ENCODE assay signal across 12 cellular contexts in genomic region chr2:204550738-204551137, GRCh38. TPM values are rescaled to one million over a fixed set of nuclear protein-coding genes. Genes with fewer than 3 reads are reported as not detected.
DNase-seq lines count a peak whose midpoint lies in the region; ATAC-seq and TF ChIP-seq lines count a peak whose summit lies in the region.
"Had no signal": no experiment of that assay in that cellular context is flagged by ENCODE, and none has a peak within 500 bp of the region (broad histone marks: within the 10 kb centered on the region; RNA-seq: fewer than 3 reads in every experiment).

No MANE protein-coding gene starts in this region.

- H3K4me3 ChIP-seq in cardiac fibroblast (replicated peaks in 1 of 2; ENCODE audit: low read depth in 2 of 2, low read length in 2 of 2) (no peak overlapping the region), left lung (no peak overlapping the region), transverse colon (no peak overlapping the region)
- H3K4me3 ChIP-seq: ovary had no signal

- 54 to 59% methylated on average over 2 of the region's 2 CpGs for WGBS in transverse colon (ENCODE audit: low coverage in 1 of 2), 2 donors

- in situ Hi-C loops in transverse colon (cut with MboI; ENCODE audit: low pct_ligation_motif_present in 1 of 4, low pct_unique_long_range_greater_than_20kb in 1 of 4, low sequenced_read_pairs in 3 of 4), result no loop called here
- in situ Hi-C loops in G401 (cut with HindIII; ENCODE audit: low sequenced_read_pairs), result no loop called here

- H3K27ac ChIP-seq in left lung (no peak overlapping the region), transverse colon (peak overlapping the region; percentile 22 to 74 (median 48))
- H3K27ac ChIP-seq: HL-60 had no signal

- H3K4me1 ChIP-seq in left lung, result peaks cover 9% of the 10 kb centered on the region in 2 donors
- peaks cover 12 to 31% (median 23%) of the 10 kb centered on the region in 4 donors for H3K4me1 ChIP-seq in transverse colon

- ATAC-seq in left lung, result peak; percentile 12
- no peak for ATAC-seq in GM21515 (IDR thresholded peaks at IDR 0.05; ENCODE audit: unreplicated experiment)

- H3K27me3 ChIP-seq in left lung, result peaks cover 0 to 9% of the 10 kb centered on the region in 2 donors
- no peaks in the 10 kb centered on the region for H3K27me3 ChIP-seq in transverse colon
- H3K27me3 ChIP-seq: ovary had no signal

- TF ChIP-seq CTCF in cardiac fibroblast (IDR thresholded peaks at IDR 0.05; ENCODE audit: low read depth, low read length) (no peak), left lung (IDR thresholded peaks at IDR 0.05) (no peak), transverse colon (IDR thresholded peaks at IDR 0.05) (no peak)

- TF ChIP-seq POLR2A in transverse colon (IDR thresholded peaks at IDR 0.05), result no peak

- H3K9me3 ChIP-seq in left lung (no peaks in the 10 kb centered on the region), transverse colon (no peaks in the 10 kb centered on the region)
- H3K9me3 ChIP-seq: ovary had no signal

- DNase-seq in HS-5 (ENCODE audit: low read depth) (peak; percentile 63), cardiac fibroblast (ENCODE audit: low read depth in 2 of 2) (peak; percentile 27 to 64), left lung (no peak), transverse colon (no peak), G401 (ENCODE audit: low spot score) (no peak), NCI-H1436 (lab: John Stamatoyannopoulos, UW) (no peak)
- DNase-seq: activated T-cell treated with anti-CD3 and anti-CD28 coated beads for 4 hours, caudate nucleus, NCI-H187, ovary had no signal

- intact Hi-C loops in left lung (cut with DNase I), result no loop called here
- intact Hi-C loops in transverse colon (cut with DNase I; ENCODE audit: low total_unique reads), result no loop called here

- H3K36me3 ChIP-seq in left lung (no peaks in the 10 kb centered on the region), transverse colon (no peaks in the 10 kb centered on the region)
- H3K36me3 ChIP-seq: ovary had no signal

- TF ChIP-seq EP300 in transverse colon (IDR thresholded peaks at IDR 0.05; ENCODE audit: low read depth), result no peak

RNA-seq across cellular contexts. Expression of gene PARD3B, which starts 5.5 kb away (rescaled TPM):
- total RNA-seq in left lung (10 to 100 TPM; 24.6 TPM), transverse colon (10 to 100 TPM; 32.6 to 65.7 (median 38.6) TPM)
- 0.31 and 2.2 TPM in 2 replicates for total RNA-seq in G401 (2014; rRNA removed; shearing (Covaris generic))

Comparison
In these comparisons a context has a peak if more than half of its experiments do, and no peak if none do; other contexts are left out.
1. DNase-seq: peak in HS-5 (single experiment) and cardiac fibroblast (2 of 2); none in left lung (0 of 2), transverse colon (single experiment), G401 (single experiment) and NCI-H1436 (single experiment).
2. H3K27ac ChIP-seq: peak in transverse colon (4 of 4); none in left lung (0 of 2).